In genomic region chr4:70705146-70705855, GRCh38 we compare ENCODE assay signal across 8 cellular contexts. TPM values are rescaled to one million over a fixed set of nuclear protein-coding genes. Genes with fewer than 3 reads are reported as not detected.
A peak's percentile ranks its signal among the peaks of the same experiment; 100 is the strongest.
DNase-seq lines count a peak whose midpoint lies in the region; ATAC-seq and TF ChIP-seq lines count a peak whose summit lies in the region.

No MANE protein-coding gene starts in this region.

- TF ChIP-seq CTCF in heart right ventricle (IDR thresholded peaks at IDR 0.05): no peak
- no peak for TF ChIP-seq CTCF in vagina (IDR thresholded peaks at IDR 0.05)

- no peaks in the 10 kb centered on the region for H4K20me1 ChIP-seq in Karpas-422 (ENCODE audit: insufficient read depth, low read depth, low read length)

- intact Hi-C loops in heart right ventricle (cut with DNase I): loop anchor here in 5 of 10 donors (2.0 to 10.0 kb wide), 3 partner anchors 16 to 130 kb away; partner anchors contain the start of genes GRSF1 (in 3 of the 5) and UTP3 (in 1 of the 5)
- intact Hi-C loops in posterior vena cava (cut with DNase I): loop anchor here in 1 of 2 donors (10.0 kb wide), 1 partner anchor 100 kb away; no protein-coding TSS in a partner anchor
- intact Hi-C loops in vagina (cut with DNase I): no loop called here

- H3K9me3 ChIP-seq in Karpas-422 (ENCODE audit: low read length): no peaks in the 10 kb centered on the region
- H3K9me3 ChIP-seq in adipocyte (ENCODE audit: control insufficient read depth, low read length): no peaks in the 10 kb centered on the region
- no peaks in the 10 kb centered on the region for H3K9me3 ChIP-seq in heart right ventricle
- no peaks in the 10 kb centered on the region for H3K9me3 ChIP-seq in vagina

- peaks cover 34% of the 10 kb centered on the region for H3K4me1 ChIP-seq in Karpas-422 (ENCODE audit: low read length)
- H3K4me1 ChIP-seq in adipocyte (ENCODE audit: control insufficient read depth, insufficient read depth, low read length): peaks cover 21% of the 10 kb centered on the region
- H3K4me1 ChIP-seq in heart right ventricle: peaks cover 3 to 33% (median 17%) of the 10 kb centered on the region in 9 donors
- peaks cover 22% of the 10 kb centered on the region for H3K4me1 ChIP-seq in vagina

- no peaks in the 10 kb centered on the region for H3K27me3 ChIP-seq in Karpas-422 (ENCODE audit: low read length)
- H3K27me3 ChIP-seq in adipocyte (replicated peaks; ENCODE audit: control insufficient read depth, insufficient read depth, low read length): no peaks in the 10 kb centered on the region
- no peaks in the 10 kb centered on the region for H3K27me3 ChIP-seq in heart right ventricle
- no peaks in the 10 kb centered on the region for H3K27me3 ChIP-seq in vagina

- peak overlapping the region; percentile 74 for H3K4me2 ChIP-seq in Karpas-422 (ENCODE audit: low read depth, low read length, poor library complexity, severe bottlenecking)

- peak overlapping the region; percentile 95 for H2AFZ ChIP-seq in Karpas-422 (ENCODE audit: low read length)

- H3K9ac ChIP-seq in Karpas-422 (ENCODE audit: low read length) (peak overlapping the region; percentile 80), adipocyte (ENCODE audit: low read length) (peak overlapping the region; percentile 94)

- H3K9me2 ChIP-seq in Karpas-422 (replicated peaks; ENCODE audit: insufficient read depth, low read length): no peaks in the 10 kb centered on the region

- TF ChIP-seq POLR2A in vagina (IDR thresholded peaks at IDR 0.05): no peak

- 0 out of 2 replicates have a peak, but pooled peaks cover 3% of the 10 kb centered on the region for H3K79me2 ChIP-seq in Karpas-422 (ENCODE audit: low read length)

- 0 to 1% methylated on average over 76 to 84 of the region's 84 CpGs for WGBS in heart right ventricle, 2 donors

- peak; percentile 60 for DNase-seq in H4 (ENCODE audit: low spot score)
- DNase-seq in Karpas-422: peak; percentile 77
- DNase-seq in SW 1271 (lab: John Stamatoyannopoulos, UW): peak; percentile 35 to 43
- peak; percentile 80 for DNase-seq in adipocyte (ENCODE audit: low read depth)
- peak; percentile 76 to 77 for DNase-seq in heart right ventricle
- DNase-seq in posterior vena cava (ENCODE audit: low spot score): peak; percentile 91
- no peak for DNase-seq in vagina (ENCODE audit: extremely low spot score in 2 of 2)

- peak overlapping the region; percentile 98 for H3K4me3 ChIP-seq in GM08714 (ENCODE audit: low read length)
- H3K4me3 ChIP-seq in Karpas-422 (ENCODE audit: low read length): peak overlapping the region; percentile 84
- peak overlapping the region; percentile 98 for H3K4me3 ChIP-seq in adipocyte (ENCODE audit: low read length)
- H3K4me3 ChIP-seq in heart right ventricle: peak overlapping the region; percentile 59 to 96 (median 84)
- H3K4me3 ChIP-seq in vagina: peak overlapping the region; percentile 64 to 81

- ATAC-seq in heart right ventricle: peak; percentile 79 to 93 (median 85)

- H3K36me3 ChIP-seq in Karpas-422 (ENCODE audit: insufficient read depth, low read length): no peaks in the 10 kb centered on the region
- H3K36me3 ChIP-seq in adipocyte (ENCODE audit: control insufficient read depth, insufficient read depth, low read length, severe bottlenecking): no peaks in the 10 kb centered on the region
- no peaks in the 10 kb centered on the region for H3K36me3 ChIP-seq in heart right ventricle
- no peaks in the 10 kb centered on the region for H3K36me3 ChIP-seq in vagina

- no peak overlapping the region for H3K27ac ChIP-seq in Karpas-422 (ENCODE audit: low read length)
- peak overlapping the region; percentile 77 to 99 (median 97) for H3K27ac ChIP-seq in heart right ventricle
- peak overlapping the region; percentile 92 for H3K27ac ChIP-seq in vagina

RNA-seq across cellular contexts. Expression of gene RUFY3, which starts 16.5 kb away (rescaled TPM):
- 12.0 and 15.5 TPM in 2 replicates for total RNA-seq in H4 (2014; rRNA removed; shearing (Covaris generic))
- 25.2 and 26.9 TPM in 2 replicates for total RNA-seq in Karpas-422 (2014; rRNA removed; shearing (Covaris generic); ENCODE audit: low replicate concordance)
- 10 to 100 TPM; 13.2 to 28.7 (median 21.7) TPM for total RNA-seq in heart right ventricle
- 10 to 100 TPM; 13.5 to 24.0 TPM for polyA plus RNA-seq in heart right ventricle
- total RNA-seq in posterior vena cava: 10 to 100 TPM; 58.5 to 62.3 TPM
- 71.2 TPM for total RNA-seq in vagina

RNA-seq across cellular contexts. Expression of gene UTP3, which starts 17.0 kb away (rescaled TPM):
- total RNA-seq in H4 (2014; rRNA removed; shearing (Covaris generic)): 19.7 and 23.6 TPM in 2 replicates
- total RNA-seq in Karpas-422 (2014; rRNA removed; shearing (Covaris generic); ENCODE audit: low replicate concordance): 21.2 and 32.4 TPM in 2 replicates
- total RNA-seq in heart right ventricle: 10 to 100 TPM; 13.9 to 20.4 (median 18.5) TPM
- polyA plus RNA-seq in heart right ventricle: 10 to 100 TPM; 12.9 to 16.0 TPM
- total RNA-seq in posterior vena cava: 10 to 100 TPM; 22.0 to 23.2 TPM
- 15.7 TPM for total RNA-seq in vagina

RNA-seq across cellular contexts. Expression of gene JCHAIN, which starts 39.0 kb away (rescaled TPM):
- 1.3 TPM in 1 of 2 replicates, not detected in the other for total RNA-seq in H4 (2014; rRNA removed; shearing (Covaris generic))
- 51.0 and 77.5 TPM in 2 replicates for total RNA-seq in Karpas-422 (2014; rRNA removed; shearing (Covaris generic); ENCODE audit: low replicate concordance)
- total RNA-seq in heart right ventricle (10 to 100 TPM in 2 of 10 donors, 1 to 10 TPM in 6, under 1 TPM in 2; 0.57 to 55.4 (median 3.8) TPM), posterior vena cava (10 to 100 TPM in 1 of 2 donors, 1 to 10 TPM in 1; 8.8 to 12.8 TPM), vagina (2.7 TPM)
- polyA plus RNA-seq in heart right ventricle: 1 to 10 TPM in 1 of 2 donors, under 1 TPM in 1; 0.74 to 1.1 TPM

Comparison
In these comparisons a context has a peak if more than half of its experiments do, and no peak if none do; other contexts are left out.
1. DNase-seq: peak in H4 (single experiment), Karpas-422 (single experiment), SW 1271 (2 of 2), adipocyte (single experiment), heart right ventricle (2 of 2) and posterior vena cava (single experiment); none in vagina (0 of 2).
2. Peak in every context shown above with its lines, with median percentiles within 50 percentile points of each other: H3K4me3 ChIP-seq.